Comparison of ENCODE assay signal across 8 cellular contexts in the genomic region with DNA sequence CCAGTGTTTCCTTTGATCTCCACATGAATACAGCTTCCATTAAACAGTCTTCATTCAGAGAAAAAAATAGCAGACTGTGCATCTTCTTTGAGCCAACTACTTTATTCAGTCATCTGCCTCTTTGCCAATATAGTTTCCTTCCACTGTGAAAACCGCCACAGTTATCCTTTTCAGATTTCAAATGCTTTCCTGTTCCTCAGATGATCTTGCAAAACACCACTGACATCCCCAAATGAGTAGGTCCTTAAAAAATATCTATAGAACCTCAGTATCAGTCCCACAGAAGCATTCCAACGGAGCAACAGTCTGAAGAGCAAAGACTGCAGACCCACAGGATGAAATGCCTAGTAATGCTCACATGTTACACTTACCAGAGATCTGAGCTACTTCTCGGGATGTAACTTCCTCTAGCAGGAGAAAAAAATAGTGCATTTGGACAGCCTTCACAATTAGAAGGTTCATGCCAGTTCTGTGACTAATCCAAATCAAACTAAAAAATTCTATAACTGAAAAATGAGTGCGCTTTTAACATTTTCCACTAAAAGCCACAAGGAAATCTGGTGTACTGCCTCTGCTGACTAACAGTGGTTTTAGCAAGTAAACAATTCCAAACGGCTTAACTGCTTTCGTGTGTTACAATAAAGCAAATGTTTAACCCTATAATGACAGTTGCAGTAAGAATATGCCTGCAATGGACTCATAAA. TPM values are rescaled to one million over a fixed set of nuclear protein-coding genes. Genes with fewer than 3 reads are reported as not detected.
A peak's percentile ranks its signal among the peaks of the same experiment; 100 is the strongest.
DNase-seq lines count a peak whose midpoint lies in the region; ATAC-seq, FAIRE-seq and TF ChIP-seq lines count a peak whose summit lies in the region.

A gene (minus strand): TSS at position 380 of the 704 bp plus-strand sequence. CDS start 1,458 bp downstream, outside the sequence.

- peaks cover 16% of the 10 kb centered on the region for H3F3A ChIP-seq in neural progenitor cell (ENCODE audit: low read depth)

- H3K27me3 ChIP-seq in BLaER1, result no peaks in the 10 kb centered on the region
- H3K27me3 ChIP-seq in neural progenitor cell, result no peaks in the 10 kb centered on the region

- peak; percentile 31 for DNase-seq in NCI-H1694 (lab: John Stamatoyannopoulos, UW)
- DNase-seq in frontal cortex (ENCODE audit: low spot score in 2 of 2), result peak; percentile 4 to 5
- DNase-seq in neural progenitor cell (ENCODE audit: low spot score), result peak; percentile 61
- DNase-seq in DMS79 (lab: John Stamatoyannopoulos, UW), result no peak

- TF ChIP-seq CTCF in neural progenitor cell (IDR thresholded peaks at IDR 0.05), result peak; percentile 49

- H3K36me3 ChIP-seq in BLaER1 (peaks cover 3% of the 10 kb centered on the region; the same call in 1 of the 2 replicates), neural progenitor cell (no peaks in the 10 kb centered on the region)

- H3K27ac ChIP-seq in BLaER1 (peak within 1 kb of the TSS; percentile 75), neural progenitor cell (peak within 1 kb of the TSS; percentile 85)

- peak within 1 kb of the TSS; percentile 82 for H3K4me3 Mint-ChIP-seq in activated T-helper 17 cell treated with anti-CD3 and anti-CD28 coated beads, Interleukin-2, amount 50 U/mL, for 72 hours
- H3K4me3 Mint-ChIP-seq in neural progenitor cell, result peak within 1 kb of the TSS; percentile 88

- H3K79me2 ChIP-seq in neural progenitor cell (ENCODE audit: low read depth), result peaks cover 44% of the 10 kb centered on the region

- H4K20me1 ChIP-seq in BLaER1 (peaks cover 5% of the 10 kb centered on the region; the same call in 1 of the 2 replicates), neural progenitor cell (ENCODE audit: low read depth) (no peaks in the 10 kb centered on the region)

- ATAC-seq in GM19043 (IDR thresholded peaks at IDR 0.05; ENCODE audit: low read depth, unreplicated experiment) (peak; percentile 30), GM18867 (IDR thresholded peaks at IDR 0.05; ENCODE audit: unreplicated experiment) (no peak)
- ATAC-seq in activated T-helper 17 cell treated with anti-CD3 and anti-CD28 coated beads, Interleukin-2, amount 50 U/mL, for 72 hours (replicated peaks), result peak; percentile 60

- H3K9me3 ChIP-seq in BLaER1 (no peaks in the 10 kb centered on the region), neural progenitor cell (ENCODE audit: low read depth) (no peaks in the 10 kb centered on the region)

- H3K27me3 Mint-ChIP-seq in activated T-helper 17 cell treated with anti-CD3 and anti-CD28 coated beads, Interleukin-2, amount 50 U/mL, for 72 hours, result no peaks in the 10 kb centered on the region
- H3K27me3 Mint-ChIP-seq in neural progenitor cell (ENCODE audit: insufficient read depth, low read depth), result no peaks in the 10 kb centered on the region

- peaks cover 34% of the 10 kb centered on the region for H3K4me1 Mint-ChIP-seq in activated T-helper 17 cell treated with anti-CD3 and anti-CD28 coated beads, Interleukin-2, amount 50 U/mL, for 72 hours
- peaks cover 43% of the 10 kb centered on the region for H3K4me1 Mint-ChIP-seq in neural progenitor cell

- peak within 1 kb of the TSS; percentile 47 for H2AFZ ChIP-seq in neural progenitor cell (replicated peaks)

- H3K36me3 Mint-ChIP-seq in activated T-helper 17 cell treated with anti-CD3 and anti-CD28 coated beads, Interleukin-2, amount 50 U/mL, for 72 hours (ENCODE audit: low read depth), result peaks cover 47% of the 10 kb centered on the region
- peaks cover 5% of the 10 kb centered on the region for H3K36me3 Mint-ChIP-seq in neural progenitor cell

- H3K4me1 ChIP-seq in BLaER1 (peaks cover 83% of the 10 kb centered on the region), neural progenitor cell (peaks cover 45% of the 10 kb centered on the region)

- H3K4me2 ChIP-seq in BLaER1 (peak within 1 kb of the TSS; percentile 84), neural progenitor cell (peak within 1 kb of the TSS; percentile 79)

- FAIRE-seq in frontal cortex (lab: Jason Lieb, UNC), result no peak

- peak within 1 kb of the TSS; percentile 96 for H3K27ac Mint-ChIP-seq in activated T-helper 17 cell treated with anti-CD3 and anti-CD28 coated beads, Interleukin-2, amount 50 U/mL, for 72 hours
- H3K27ac Mint-ChIP-seq in neural progenitor cell, result peak within 1 kb of the TSS; percentile 97

- H3K4me3 ChIP-seq in BLaER1 (peak within 1 kb of the TSS; percentile 66), neural progenitor cell (peak within 1 kb of the TSS; percentile 43)

- no peaks in the 10 kb centered on the region for H3K9me3 Mint-ChIP-seq in activated T-helper 17 cell treated with anti-CD3 and anti-CD28 coated beads, Interleukin-2, amount 50 U/mL, for 72 hours
- no peaks in the 10 kb centered on the region for H3K9me3 Mint-ChIP-seq in neural progenitor cell

- H3K9ac ChIP-seq in BLaER1 (peak within 1 kb of the TSS; percentile 76), neural progenitor cell (no peak within 1 kb of the TSS)

RNA-seq across cellular contexts. Expression of the gene that starts here (rescaled TPM):
- 10 to 100 TPM; 54.5 to 69.3 TPM for total RNA-seq in activated T-helper 17 cell treated with anti-CD3 and anti-CD28 coated beads, Interleukin-2, amount 50 U/mL, for 72 hours
- total RNA-seq in frontal cortex, result 84.8 TPM
- total RNA-seq in neural progenitor cell (ENCODE audit: low replicate concordance), result 29.3 and 36.4 TPM in 2 replicates
